In genomic region chr10:63409465-63410027, GRCh38 we compare ENCODE assay signal across 13 cellular contexts. TPM values are rescaled to one million over a fixed set of nuclear protein-coding genes. Genes with fewer than 3 reads are reported as not detected.
DNase-seq lines count a peak whose midpoint lies in the region; ATAC-seq, FAIRE-seq and TF ChIP-seq lines count a peak whose summit lies in the region.
"Had no signal": no experiment of that assay in that cellular context is flagged by ENCODE, and none has a peak within 500 bp of the region (broad histone marks: within the 10 kb centered on the region; RNA-seq: fewer than 3 reads in every experiment).

No MANE protein-coding gene starts in this region.

- no peak overlapping the region for H3K4me3 ChIP-seq in NB4 (ENCODE audit: low read depth, low read length)
- H3K4me3 ChIP-seq in choroid plexus epithelial cell (ENCODE audit: low read depth, low read length), result no peak overlapping the region
- H3K4me3 ChIP-seq in HepG2 (replicated peaks in 1 of 3; ENCODE audit: insufficient read depth in 1 of 3, low read depth in 2 of 3, low read length in 3 of 3), result no peak overlapping the region
- H3K4me3 ChIP-seq: lung, right atrium auricular region had no signal

- intact Hi-C loops in HepG2 (cut with micrococcal nuclease; ENCODE audit: unreplicated experiment), result no loop called here

- DNase-seq in GM03348 (ENCODE audit: low spot score), result peak; percentile 45
- peak; percentile 26 for DNase-seq in NB4 (ENCODE audit: low read depth)
- peak; percentile 64 for DNase-seq in choroid plexus epithelial cell (ENCODE audit: low read depth)
- no peak for DNase-seq in left lobe of liver (ENCODE audit: low spot score)
- DNase-seq in NCI-H2171 treated with DMSO at 0.1 percent for 48 hours (lab: John Stamatoyannopoulos, UW), result no peak
- no peak for DNase-seq in HepG2 (ENCODE audit: low spot score)
- DNase-seq: Caco-2, NCI-H1436 treated with DMSO at 0.1 percent for 48 hours had no signal

- H3K79me2 ChIP-seq in HepG2 (ENCODE audit: insufficient read depth, low read length), result peaks cover 68% of the 10 kb centered on the region

- H3K4me2 ChIP-seq in HepG2 (ENCODE audit: low read depth, low read length), result no peak overlapping the region

- in situ Hi-C loops in HepG2 (cut with HindIII; ENCODE audit: extremely low pct_ligation_motif_present, low pct_unique_long_range_greater_than_20kb), result no loop called here

- no peak overlapping the region for H3K27ac ChIP-seq in HepG2 (ENCODE audit: extremely low read length, insufficient read depth, low read length)
- H3K27ac ChIP-seq: right atrium auricular region had no signal

- H3K27me3 ChIP-seq in HepG2 (ENCODE audit: control insufficient read depth in 1 of 2, insufficient read depth in 2 of 2, low read length in 2 of 2), result no peaks in the 10 kb centered on the region
- H3K27me3 ChIP-seq: right atrium auricular region had no signal

- peaks cover 16% of the 10 kb centered on the region for H3K36me3 Mint-ChIP-seq in nephron (ENCODE audit: low read depth)

- BruUV-seq in HepG2 (replicated peaks; lab: Mats Ljungman, UMichigan), result no TSS peak

- POLR2A ChIA-PET in HepG2 (lab: Yijun Ruan, JAX), result no interaction called here

- TF ChIP-seq POLR2A in NB4 (IDR thresholded peaks at IDR 0.05; ENCODE audit: extremely low read depth, insufficient read length), result no peak
- TF ChIP-seq POLR2A in HepG2 (IDR thresholded peaks at IDR 0.05; ENCODE audit: insufficient read depth in 1 of 2, low read depth in 2 of 2, low read length in 2 of 2), result no peak

- no peak overlapping the region for H3K4me3 Mint-ChIP-seq in nephron
- H3K4me3 Mint-ChIP-seq: T-helper 1 cell treated with Interleukin-12 subunit alpha and Interleukin-12 subunit beta and Interleukin-4 antibody, amounts not matched to agents 30 μg/mL and 1 μg/mL, for 36 hours had no signal

- TF ChIP-seq EP300 in HepG2 (IDR thresholded peaks at IDR 0.05; ENCODE audit: low read depth in 2 of 2, low read length in 2 of 2) (no peak), HepG2 (CRISPR knock-in tag; IDR thresholded peaks at IDR 0.05; ENCODE audit: borderline replicate concordance) (no peak)

- H3K4me1 ChIP-seq in HepG2 (ENCODE audit: insufficient read depth, low read length), result no peaks in the 10 kb centered on the region

- CTCF ChIA-PET in HepG2 (lab: Yijun Ruan, JAX; ENCODE audit: low intra/inter-chr PET ratio, low total read pairs), result no interaction called here

- no peak for TF ChIP-seq CTCF in NB4 (IDR thresholded peaks at IDR 0.05; ENCODE audit: low read depth, low read length)
- no peak for TF ChIP-seq CTCF in choroid plexus epithelial cell (conservative IDR thresholded peaks at IDR 0.05; ENCODE audit: low read depth, low read length)
- no peak for TF ChIP-seq CTCF in nephron (IDR thresholded peaks at IDR 0.05; ENCODE audit: unreplicated experiment in 3 of 3)
- TF ChIP-seq CTCF in HepG2 (CRISPR knock-in tag; IDR thresholded peaks at IDR 0.05), result no peak

- no peaks in the 10 kb centered on the region; the same call in 1 of the 2 replicates for H4K20me1 ChIP-seq in HepG2 (ENCODE audit: insufficient read depth, low read length)

- H2AFZ ChIP-seq in HepG2 (ENCODE audit: low read length), result no peak overlapping the region

- no peak for FAIRE-seq in HepG2 (lab: Jason Lieb, UNC)

- 100% methylated on average over 2 of the region's 2 CpGs for WGBS in HepG2 (ENCODE audit: low lambda C conversion rate)

- H3K9me3 Mint-ChIP-seq in nephron, result no peaks in the 10 kb centered on the region
- H3K9me3 Mint-ChIP-seq: T-helper 1 cell treated with Interleukin-12 subunit alpha and Interleukin-12 subunit beta and Interleukin-4 antibody, amounts not matched to agents 30 μg/mL and 1 μg/mL, for 36 hours had no signal

- H3K4me1 Mint-ChIP-seq in nephron, result peaks cover 17% of the 10 kb centered on the region

- H3K9ac ChIP-seq in HepG2 (ENCODE audit: insufficient read depth, low read depth, low read length), result no peak overlapping the region

- TF ChIP-seq RAD21 in HepG2 (CRISPR knock-in tag; IDR thresholded peaks at IDR 0.05), result no peak

- H3K27ac Mint-ChIP-seq in nephron, result peak overlapping the region in 2 of 3 experiments; percentile 19 to 26
- H3K27ac Mint-ChIP-seq: T-helper 1 cell treated with Interleukin-12 subunit alpha and Interleukin-12 subunit beta and Interleukin-4 antibody, amounts not matched to agents 30 μg/mL and 1 μg/mL, for 36 hours had no signal

- H3K27me3 Mint-ChIP-seq in nephron (ENCODE audit: low read depth), result no peaks in the 10 kb centered on the region

- no peaks in the 10 kb centered on the region; a peak in 2 of 5 replicates for H3K36me3 ChIP-seq in HepG2 (replicated peaks in 1 of 2; ENCODE audit: control insufficient read depth in 1 of 2, insufficient read depth in 2 of 2, low read length in 2 of 2)
- H3K36me3 ChIP-seq: right atrium auricular region had no signal

- ATAC-seq in left lobe of liver (no peak), GM18511 (IDR thresholded peaks at IDR 0.05; ENCODE audit: unreplicated experiment) (no peak), HepG2 (no peak)

- H3K9me3 ChIP-seq in HepG2 (ENCODE audit: low read length), result no peaks in the 10 kb centered on the region
- H3K9me3 ChIP-seq: Caco-2, right atrium auricular region had no signal

TF ChIP-seq in HepG2, 621 proteins besides CTCF, POLR2A, EP300 and RAD21:
- TF ChIP-seq ZNF605 (CRISPR knock-in tag; IDR thresholded peaks at IDR 0.05) (no peak), ZNF878 (CRISPR knock-in tag; IDR thresholded peaks at IDR 0.05) (no peak), FOXC1 (CRISPR knock-in tag; IDR thresholded peaks at IDR 0.05; ENCODE audit: borderline replicate concordance) (no peak), ATF2 (CRISPR knock-in tag; IDR thresholded peaks at IDR 0.05) (no peak), ZFP37 (CRISPR knock-in tag; IDR thresholded peaks at IDR 0.05; ENCODE audit: borderline replicate concordance) (no peak), SOX13 (IDR thresholded peaks at IDR 0.05) (no peak), SOX13 (CRISPR knock-in tag; conservative IDR thresholded peaks at IDR 0.05 in 1 of 2, IDR thresholded peaks at IDR 0.05 in 1 of 2) (no peak), NCOR1 (IDR thresholded peaks at IDR 0.05; ENCODE audit: borderline replicate concordance, low read length) (no peak), TRIM22 (IDR thresholded peaks at IDR 0.05) (no peak), ZZZ3 (CRISPR knock-in tag; IDR thresholded peaks at IDR 0.05; ENCODE audit: borderline replicate concordance) (no peak), KDM5A (IDR thresholded peaks at IDR 0.05; ENCODE audit: borderline replicate concordance, low read length) (no peak)

RNA-seq across cellular contexts. Expression of gene JMJD1C, which starts 56.2 kb away (rescaled TPM):
- total RNA-seq in left lobe of liver, result 32.0 TPM
- total RNA-seq in HepG2 (2016; rRNA removed; fragmentation: Illumina TruSeq; extraction: Trizol), result 42.7 and 51.4 TPM in 2 replicates
- total RNA-seq in HepG2 (2016; cell fraction: cytosol; rRNA removed; fragmentation: Illumina TruSeq; extraction: Trizol; ENCODE audit: low read depth), result 10.6 and 12.0 TPM in 2 replicates
- total RNA-seq in HepG2 (2016; cell fraction: insoluble cytoplasmic fraction; rRNA removed; fragmentation: Illumina TruSeq; extraction: Trizol), result 38.0 and 48.1 TPM in 2 replicates
- total RNA-seq in HepG2 (2016; cell fraction: membrane; rRNA removed; fragmentation: Illumina TruSeq; extraction: Trizol), result 16.5 and 17.1 TPM in 2 replicates
- total RNA-seq in HepG2 (2016; cell fraction: nucleus; rRNA removed; fragmentation: Illumina TruSeq; extraction: Trizol), result 121 and 123 TPM in 2 replicates
- 34.9 and 42.3 TPM in 2 replicates for polyA plus RNA-seq in HepG2 (2011; rRNA removed)
- 15.7 and 25.3 TPM in 2 replicates for polyA plus RNA-seq in HepG2 (2011; cell fraction: cytosol; rRNA removed)
- polyA plus RNA-seq in HepG2 (2011; cell fraction: nucleus; rRNA removed), result 46.2 and 51.3 TPM in 2 replicates
- 44.1 and 47.8 TPM in 2 replicates for polyA plus RNA-seq in HepG2 (2012)
- 0.93 and 1.1 TPM in 2 replicates for polyA plus RNA-seq in HepG2 (2016; cell fraction: cytosol; fragmentation: Illumina TruSeq; extraction: Trizol; ENCODE audit: low read depth)
- 22.2 and 27.2 TPM in 2 replicates for polyA plus RNA-seq in HepG2 (2016; cell fraction: insoluble cytoplasmic fraction; fragmentation: Illumina TruSeq; extraction: Trizol; ENCODE audit: low read depth)
- polyA plus RNA-seq in HepG2 (2016; cell fraction: membrane; fragmentation: Illumina TruSeq; extraction: Trizol; ENCODE audit: low read depth), result 2.7 and 3.3 TPM in 2 replicates
- 68.6 and 81.1 TPM in 2 replicates for polyA plus RNA-seq in HepG2 (2016; cell fraction: nucleus; fragmentation: Illumina TruSeq; extraction: Trizol; ENCODE audit: insufficient read depth, low read depth)
- 45.1 and 116 TPM in 2 replicates for polyA minus RNA-seq in HepG2 (2011; rRNA and poly(A)+ RNA removed; ENCODE audit: low replicate concordance)
- polyA minus RNA-seq in HepG2 (2011; cell fraction: cytosol; rRNA and poly(A)+ RNA removed), result 51.2 and 58.4 TPM in 2 replicates
- 378 and 386 TPM in 2 replicates for polyA minus RNA-seq in HepG2 (2011; cell fraction: nucleus; rRNA and poly(A)+ RNA removed)

Comparison
In these comparisons a context has a peak if more than half of its experiments do, and no peak if none do; other contexts are left out.
1. DNase-seq: peak in GM03348 (single experiment), NB4 (single experiment) and choroid plexus epithelial cell (single experiment); none in left lobe of liver (single experiment), NCI-H2171 treated with DMSO at 0.1 percent for 48 hours (single experiment) and HepG2 (single experiment).